8 cellular contexts compared by ENCODE assay signal in genomic region chr10:73965890-73966768, GRCh38. TPM values are rescaled to one million over a fixed set of nuclear protein-coding genes. Genes with fewer than 3 reads are reported as not detected.
A peak's percentile ranks its signal among the peaks of the same experiment; 100 is the strongest.
DNase-seq lines count a peak whose midpoint lies in the region; ATAC-seq, FAIRE-seq and TF ChIP-seq lines count a peak whose summit lies in the region.

No MANE protein-coding gene starts in this region.

- H3K9ac ChIP-seq in keratinocyte (ENCODE audit: control insufficient read depth, extremely low read depth, insufficient read depth, low read length) (peak overlapping the region; percentile 31), smooth muscle cell (ENCODE audit: low read depth) (no peak overlapping the region)

- peak overlapping the region; percentile 63 for H3K27ac ChIP-seq in keratinocyte (ENCODE audit: control insufficient read depth, insufficient read depth, low read length)
- H3K27ac ChIP-seq in smooth muscle cell (ENCODE audit: low read depth), result peak overlapping the region; percentile 61

- no peak for TF ChIP-seq CTCF in AG09319 (IDR thresholded peaks at IDR 0.05; ENCODE audit: low read depth, low read length)
- no peak for TF ChIP-seq CTCF in cardiac fibroblast (IDR thresholded peaks at IDR 0.05; ENCODE audit: low read depth, low read length)
- TF ChIP-seq CTCF in keratinocyte (optimal IDR thresholded peaks at IDR 0.05 in 1 of 3, IDR thresholded peaks at IDR 0.05 in 1 of 3, conservative IDR thresholded peaks at IDR 0.05 in 1 of 3; ENCODE audit: extremely low read depth in 1 of 3, insufficient read depth in 2 of 3, low read length in 3 of 3), result no peak
- TF ChIP-seq CTCF in smooth muscle cell (IDR thresholded peaks at IDR 0.05; ENCODE audit: borderline replicate concordance, insufficient read depth, poor library complexity, severe bottlenecking), result no peak

- peaks cover 14% of the 10 kb centered on the region for H3F3A ChIP-seq in smooth muscle cell (ENCODE audit: low read depth)

- DNase-seq in AG09319 (ENCODE audit: extremely low read depth, low read depth), result peak; percentile 99
- DNase-seq in NCI-H1694 treated with DMSO at 0.1 percent for 48 hours (lab: John Stamatoyannopoulos, UW), result peak; percentile 63
- DNase-seq in cardiac fibroblast (ENCODE audit: low read depth in 2 of 2), result peak; percentile 96 to 99
- DNase-seq in keratinocyte (ENCODE audit: low read depth, low spot score), result peak; percentile 38
- peak; percentile 55 for DNase-seq in smooth muscle cell (lab: John Stamatoyannopoulos, UW; ENCODE audit: unreplicated experiment)

- no peaks in the 10 kb centered on the region for H3K27me3 ChIP-seq in keratinocyte (ENCODE audit: control insufficient read depth, extremely low read depth, insufficient read depth, low read length)
- H3K27me3 ChIP-seq in smooth muscle cell (ENCODE audit: low read depth), result no peaks in the 10 kb centered on the region

- peak; percentile 76 for FAIRE-seq in keratinocyte (lab: Jason Lieb, UNC)

- H3K4me2 ChIP-seq in keratinocyte (ENCODE audit: control insufficient read depth, extremely low read depth, insufficient read depth, low read depth, low read length) (peak overlapping the region; percentile 39), smooth muscle cell (peak overlapping the region; percentile 30)

- dilution Hi-C loops in keratinocyte (cut with MboI; ENCODE audit: extremely low pct_ligation_motif_present, low sequenced_read_pairs), result no loop called here

- H3K79me2 ChIP-seq in keratinocyte (ENCODE audit: control insufficient read depth, insufficient read depth, low read length), result no peaks in the 10 kb centered on the region
- no peaks in the 10 kb centered on the region for H3K79me2 ChIP-seq in smooth muscle cell (ENCODE audit: low read depth)

- H3K36me3 ChIP-seq in keratinocyte (ENCODE audit: control insufficient read depth in 2 of 2, extremely low read depth in 1 of 2, insufficient read depth in 2 of 2, low read length in 2 of 2) (no peaks in the 10 kb centered on the region), smooth muscle cell (ENCODE audit: low read depth) (no peaks in the 10 kb centered on the region)

- H3K4me3 ChIP-seq in cardiac fibroblast (replicated peaks in 1 of 2; ENCODE audit: low read depth in 2 of 2, low read length in 2 of 2), result peak overlapping the region in 1 of 2 donors; percentile 26
- H3K4me3 ChIP-seq in keratinocyte (ENCODE audit: control insufficient read depth in 2 of 3, extremely low read depth in 1 of 3, insufficient read depth in 2 of 3, low read depth in 1 of 3, low read length in 3 of 3), result peak overlapping the region in 1 of 3 experiments; percentile 22
- H3K4me3 ChIP-seq in smooth muscle cell, result no peak overlapping the region

- H2AFZ ChIP-seq in keratinocyte (ENCODE audit: control insufficient read depth, low read length) (peak overlapping the region; percentile 46), smooth muscle cell (ENCODE audit: low read depth) (peak overlapping the region; percentile 13)

- H3K4me1 ChIP-seq in keratinocyte (ENCODE audit: control insufficient read depth, extremely low read depth, insufficient read depth, low read length) (peaks cover 26% of the 10 kb centered on the region), smooth muscle cell (ENCODE audit: low read depth) (peaks cover 29% of the 10 kb centered on the region)

- H3K9me3 ChIP-seq in keratinocyte (ENCODE audit: control insufficient read depth, low read depth, low read length), result no peaks in the 10 kb centered on the region
- no peaks in the 10 kb centered on the region for H3K9me3 ChIP-seq in smooth muscle cell (replicated peaks; ENCODE audit: low read depth)

- WGBS in smooth muscle cell (ENCODE audit: low lambda C conversion rate), result 4% methylated on average over 16 of the region's 16 CpGs

- H4K20me1 ChIP-seq in keratinocyte (ENCODE audit: control insufficient read depth, extremely low read depth, insufficient read depth, low read length) (no peaks in the 10 kb centered on the region), smooth muscle cell (ENCODE audit: low read depth) (no peaks in the 10 kb centered on the region)

- ATAC-seq in HG03175 (IDR thresholded peaks at IDR 0.05; ENCODE audit: unreplicated experiment), result no peak
- ATAC-seq in GM19467 (IDR thresholded peaks at IDR 0.05; ENCODE audit: unreplicated experiment), result no peak
- ATAC-seq in GM21528 (IDR thresholded peaks at IDR 0.05; ENCODE audit: low FRiP score, unreplicated experiment), result no peak

- no peaks in the 10 kb centered on the region for H3K9me1 ChIP-seq in keratinocyte (ENCODE audit: control insufficient read depth, extremely low read depth, insufficient read depth, low read length)

RNA-seq across cellular contexts. Expression of gene VCL, which starts 31.8 kb away (rescaled TPM):
- polyA plus RNA-seq in keratinocyte (92.1 to 106 TPM (median 102 TPM) in 3 replicates), smooth muscle cell (128 TPM in 2 replicates)
- 27.2 TPM for polyA plus RNA-seq in keratinocyte (2011; ENCODE audit: low read depth)
- polyA plus RNA-seq in keratinocyte (2011; cell fraction: cytosol; rRNA removed), result 31.6 and 47.9 TPM in 2 replicates
- 238 and 259 TPM in 2 replicates for polyA plus RNA-seq in keratinocyte (2011; cell fraction: nucleus; rRNA removed)
- 19.1 and 101 TPM in 2 replicates for polyA plus RNA-seq in keratinocyte (2012; ENCODE audit: low replicate concordance)
- 77.4 to 161 TPM (median 129 TPM) in 3 replicates for polyA minus RNA-seq in keratinocyte
- 78.3 TPM for polyA minus RNA-seq in keratinocyte (2011; cell fraction: cytosol; rRNA and poly(A)+ RNA removed)
- polyA minus RNA-seq in keratinocyte (2011; cell fraction: nucleus; rRNA and poly(A)+ RNA removed), result 257 and 336 TPM in 2 replicates
- 187 and 190 TPM in 2 replicates for total RNA-seq in smooth muscle cell

RNA-seq across cellular contexts. Expression of gene PLAU, which starts 55.2 kb away (rescaled TPM):
- polyA plus RNA-seq in keratinocyte (201 to 814 TPM (median 262 TPM) in 3 replicates), smooth muscle cell (9.2 and 28.9 TPM in 2 replicates)
- 59.9 TPM for polyA plus RNA-seq in keratinocyte (2011; ENCODE audit: low read depth)
- polyA plus RNA-seq in keratinocyte (2011; cell fraction: cytosol; rRNA removed), result 297 TPM in 2 replicates
- polyA plus RNA-seq in keratinocyte (2011; cell fraction: nucleus; rRNA removed), result 1,104 and 1,132 TPM in 2 replicates
- polyA plus RNA-seq in keratinocyte (2012; ENCODE audit: low replicate concordance), result 156 and 573 TPM in 2 replicates
- 168 to 577 TPM (median 210 TPM) in 3 replicates for polyA minus RNA-seq in keratinocyte
- polyA minus RNA-seq in keratinocyte (2011; cell fraction: cytosol; rRNA and poly(A)+ RNA removed), result 183 TPM
- polyA minus RNA-seq in keratinocyte (2011; cell fraction: nucleus; rRNA and poly(A)+ RNA removed), result 350 and 521 TPM in 2 replicates
- 4.1 and 10.7 TPM in 2 replicates for total RNA-seq in smooth muscle cell

Comparison
In these comparisons a context has a peak if more than half of its experiments do, and no peak if none do; other contexts are left out.
1. DNase-seq: peak in every context shown above with its lines; median percentile 99 in AG09319; 98 in cardiac fibroblast; 63 in NCI-H1694 treated with DMSO at 0.1 percent for 48 hours; 55 in smooth muscle cell; 38 in keratinocyte.